19 cellular contexts compared by ENCODE assay signal in the genomic region with DNA sequence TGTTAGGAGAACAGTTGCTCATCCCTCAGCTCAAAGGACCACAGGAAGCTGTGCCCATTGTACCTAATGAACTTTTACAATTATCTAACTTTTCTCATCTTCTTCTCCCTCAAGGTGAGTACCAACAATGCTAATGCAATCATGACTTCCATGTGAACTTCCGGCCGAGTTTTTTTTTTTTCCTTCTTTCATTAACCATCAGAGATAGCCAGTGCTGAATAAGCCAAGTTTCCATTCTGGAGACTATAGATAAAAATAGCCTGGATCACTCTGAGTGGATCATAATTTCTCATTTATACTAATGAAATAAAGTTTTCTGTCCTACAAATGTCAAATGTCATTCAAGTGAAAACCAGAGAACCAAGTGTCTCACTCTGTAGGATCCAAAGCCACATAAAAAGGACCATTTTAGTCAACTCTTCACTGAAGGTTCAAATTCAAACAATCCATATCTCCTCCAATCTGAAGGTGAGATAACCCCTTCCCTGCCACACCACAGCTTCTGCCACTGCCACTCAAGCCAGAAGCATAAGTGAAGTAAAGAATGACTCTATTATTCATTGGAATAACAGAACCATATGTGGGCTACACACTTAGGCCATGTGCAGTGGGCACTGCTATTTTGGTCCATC. TPM values are rescaled to one million over a fixed set of nuclear protein-coding genes. Genes with fewer than 3 reads are reported as not detected.
A peak's percentile ranks its signal among the peaks of the same experiment; 100 is the strongest.
DNase-seq lines count a peak whose midpoint lies in the region; ATAC-seq, FAIRE-seq and TF ChIP-seq lines count a peak whose summit lies in the region.
"Had no signal": no experiment of that assay in that cellular context is flagged by ENCODE, and none has a peak within 500 bp of the region (broad histone marks: within the 10 kb centered on the region; RNA-seq: fewer than 3 reads in every experiment).

No MANE protein-coding gene starts in this region.

- H3K4me2 ChIP-seq in K562 (ENCODE audit: insufficient read depth, low read length), result no peak overlapping the region

- H3K9me3 ChIP-seq in K562 (replicated peaks; ENCODE audit: control insufficient read depth, insufficient read depth, low read depth, low read length), result no peaks in the 10 kb centered on the region

- no peaks in the 10 kb centered on the region for H3K36me3 ChIP-seq in K562 (ENCODE audit: control insufficient read depth, insufficient read depth, low read length)

- no peaks in the 10 kb centered on the region for H3K36me3 Mint-ChIP-seq in activated naive CD4-positive, alpha-beta T cell treated with anti-CD3 and anti-CD28 coated beads, Interleukin-2, amount 50 U/mL, for 72 hours
- peaks cover under 1% of the 10 kb centered on the region for H3K36me3 Mint-ChIP-seq in stimulated activated effector memory CD8-positive, alpha-beta T cell treated with anti-CD3 and anti-CD28 coated beads, Interleukin-12 subunit alpha, Interleukin-12 subunit beta, amount 100 ng/mL, for 72 hours
- H3K36me3 Mint-ChIP-seq: CD4-positive, CD25-positive, alpha-beta regulatory T cell had no signal

- no peak for TF ChIP-seq RAD21 in K562 (CRISPR knock-in tag; conservative IDR thresholded peaks at IDR 0.05 in 1 of 2, IDR thresholded peaks at IDR 0.05 in 1 of 2)

- no peak overlapping the region for H3K4me3 Mint-ChIP-seq in stimulated activated effector memory CD8-positive, alpha-beta T cell treated with anti-CD3 and anti-CD28 coated beads, Interleukin-12 subunit alpha, Interleukin-12 subunit beta, amount 100 ng/mL, for 72 hours
- H3K4me3 Mint-ChIP-seq: B cell; CD4-positive, CD25-positive, alpha-beta regulatory T cell; CD8-positive, alpha-beta memory T cell; H9 had no signal

- H3K4me1 ChIP-seq in K562 (replicated peaks in 1 of 2; ENCODE audit: control insufficient read depth in 2 of 2, insufficient read depth in 2 of 2, low read length in 2 of 2), result peaks cover 7 to 15% of the 10 kb centered on the region in 2 experiments; a peak in 4 of 5 replicates

- no peaks in the 10 kb centered on the region for H4K20me1 ChIP-seq in K562 (replicated peaks; ENCODE audit: control insufficient read depth, insufficient read depth, low read length)

- BruUV-seq in K562 (replicated peaks; lab: Mats Ljungman, UMichigan), result no TSS peak

- H3K4me1 Mint-ChIP-seq in stimulated activated effector memory CD8-positive, alpha-beta T cell treated with anti-CD3 and anti-CD28 coated beads, Interleukin-12 subunit alpha, Interleukin-12 subunit beta, amount 100 ng/mL, for 72 hours, result peaks cover 19% of the 10 kb centered on the region

- in situ Hi-C loops in K562 (cut with MboI), result no loop called here

- no peaks in the 10 kb centered on the region for H3K27me3 ChIP-seq in K562 (ENCODE audit: control insufficient read depth in 2 of 2, insufficient read depth in 2 of 2, low read length in 2 of 2)
- H3K27me3 ChIP-seq: BLaER1 treated with 17β-estradiol and CSF1 and Interleukin-3, amounts not matched to agents 10 nM and 100 nM had no signal

- no peak for TF ChIP-seq EP300 in K562 (IDR thresholded peaks at IDR 0.05; ENCODE audit: low read length)

- H2AFZ ChIP-seq in K562 (ENCODE audit: low read depth, low read length), result no peak overlapping the region

- no peak for DNase-seq in activated naive CD4-positive, alpha-beta T cell treated with anti-CD3 and anti-CD28 coated beads, Interleukin-2, amount 50 U/mL, for 72 hours (ENCODE audit: low spot score in 2 of 2)
- no peak for DNase-seq in activated naive CD4-positive, alpha-beta T cell (lab: John Stamatoyannopoulos, UW)
- DNase-seq in Jurkat, Clone E6-1 (ENCODE audit: low read depth, low spot score), result peak; percentile 21
- peak in 1 of 4 experiments; percentile 16 for DNase-seq in K562 (ENCODE audit: extremely low read depth in 1 of 4, low spot score in 3 of 4)
- DNase-seq in stimulated activated effector memory CD8-positive, alpha-beta T cell treated with anti-CD3 and anti-CD28 coated beads, Interleukin-12 subunit alpha, Interleukin-12 subunit beta, amount 100 ng/mL, for 72 hours (ENCODE audit: low spot score in 2 of 2), result no peak
- DNase-seq in NAMALWA (ENCODE audit: low spot score), result no peak
- DNase-seq: CD4-positive, CD25-positive, alpha-beta regulatory T cell; CD8-positive, alpha-beta memory T cell; COR-L47; DMS 273 treated with DMSO at 0.1 percent for 48 hours; DMS53; DND-41; EL; H9 had no signal

- no peak for TF ChIP-seq CTCF in K562 (IDR thresholded peaks at IDR 0.05 in 2 of 3, conservative IDR thresholded peaks at IDR 0.05 in 1 of 3; ENCODE audit: insufficient read depth in 2 of 3, low read depth in 1 of 3, low read length in 3 of 3)

- H3K27ac ChIP-seq in K562 (ENCODE audit: extremely low read depth, low read depth, low read length), result no peak overlapping the region

- no peak overlapping the region for H3K9ac ChIP-seq in K562 (ENCODE audit: insufficient read depth in 1 of 2, low read depth in 2 of 2, low read length in 2 of 2)

- peak; percentile 47 to 75 for ATAC-seq in activated naive CD4-positive, alpha-beta T cell treated with anti-CD3 and anti-CD28 coated beads, Interleukin-2, amount 50 U/mL, for 72 hours
- ATAC-seq in K562 (no peak; the same call in 2 of the 3 replicates), HG03439 (IDR thresholded peaks at IDR 0.05; ENCODE audit: unreplicated experiment) (no peak)
- ATAC-seq in stimulated activated effector memory CD8-positive, alpha-beta T cell treated with anti-CD3 and anti-CD28 coated beads, Interleukin-12 subunit alpha, Interleukin-12 subunit beta, amount 100 ng/mL, for 72 hours, result peak; percentile 32
- ATAC-seq: GM12878 had no signal

- no peaks in the 10 kb centered on the region for H3K9me1 ChIP-seq in K562 (ENCODE audit: control insufficient read depth, insufficient read depth, low read length)

- H3K9me3 Mint-ChIP-seq in activated naive CD4-positive, alpha-beta T cell treated with anti-CD3 and anti-CD28 coated beads, Interleukin-2, amount 50 U/mL, for 72 hours, result no peaks in the 10 kb centered on the region
- no peaks in the 10 kb centered on the region for H3K9me3 Mint-ChIP-seq in stimulated activated effector memory CD8-positive, alpha-beta T cell treated with anti-CD3 and anti-CD28 coated beads, Interleukin-12 subunit alpha, Interleukin-12 subunit beta, amount 100 ng/mL, for 72 hours
- H3K9me3 Mint-ChIP-seq: CD8-positive, alpha-beta memory T cell; H9 had no signal

- FAIRE-seq in K562 (lab: Jason Lieb, UNC), result no peak
- FAIRE-seq: GM12878, H1 had no signal

- CTCF ChIA-PET in K562 (lab: Yijun Ruan, JAX; ENCODE audit: low intra/inter-chr PET ratio), result no interaction called here

- WGBS in K562 (ENCODE audit: insufficient coverage, low coverage, missing lambda C conversion rate), result 24% methylated on average over 2 of the region's 2 CpGs

- no peak overlapping the region for H3K27ac Mint-ChIP-seq in activated naive CD4-positive, alpha-beta T cell treated with anti-CD3 and anti-CD28 coated beads, Interleukin-2, amount 50 U/mL, for 72 hours
- H3K27ac Mint-ChIP-seq in stimulated activated effector memory CD8-positive, alpha-beta T cell treated with anti-CD3 and anti-CD28 coated beads, Interleukin-12 subunit alpha, Interleukin-12 subunit beta, amount 100 ng/mL, for 72 hours, result no peak overlapping the region
- H3K27ac Mint-ChIP-seq: B cell, H9 had no signal

- no peak for TF ChIP-seq POLR2A in K562 (conservative IDR thresholded peaks at IDR 0.05)

- no peak overlapping the region for H3K4me3 ChIP-seq in Jurkat, Clone E6-1 (ENCODE audit: low read length)
- H3K4me3 ChIP-seq in K562, result no peak overlapping the region
- H3K4me3 ChIP-seq: BLaER1 treated with 17β-estradiol and CSF1 and Interleukin-3, amounts not matched to agents 10 nM and 100 nM; GM12878 had no signal

- intact Hi-C loops in K562 (cut with micrococcal nuclease), result loop anchor here (10.0 kb wide), 1 partner anchor 107 kb away; no protein-coding TSS in a partner anchor

- POLR2A ChIA-PET in K562 (lab: Yijun Ruan, JAX), result interaction anchor here (1.1 to 1.5 kb wide), 3 partner anchors 8 to 30 kb away, joined by 3 to 4 read pairs (median 4); no protein-coding TSS in a partner anchor

- peaks cover 2% of the 10 kb centered on the region; the same call in 1 of the 3 replicates for H3K79me2 ChIP-seq in K562 (ENCODE audit: control insufficient read depth, insufficient read depth, low read length)

RNA-seq across cellular contexts. Expression of gene SUMF1, which starts 5.5 kb away (rescaled TPM):
- total RNA-seq in activated naive CD4-positive, alpha-beta T cell treated with anti-CD3 and anti-CD28 coated beads, Interleukin-2, amount 50 U/mL, for 72 hours, result 1 to 10 TPM; 4.8 to 6.2 TPM
- polyA plus RNA-seq in Jurkat, Clone E6-1 (2012; ENCODE audit: insufficient read depth, insufficient read length), result 3.2 TPM
- total RNA-seq in K562 (2011; cell fraction: chromatin; rRNA removed; ENCODE audit: low replicate concordance), result 20.5 and 21.4 TPM in 2 replicates
- total RNA-seq in K562 (2011; cell fraction: nucleolus; rRNA removed), result 18.0 and 18.2 TPM in 2 replicates
- 15.5 and 18.3 TPM in 2 replicates for total RNA-seq in K562 (2011; cell fraction: nucleoplasm; rRNA removed)
- total RNA-seq in K562 (2014; rRNA removed), result 6.6 and 8.1 TPM in 2 replicates
- 4.2 and 4.6 TPM in 2 replicates for total RNA-seq in K562 (2014; rRNA removed; fragmentation: Illumina TruSeq; extraction: Trizol)
- 4.1 and 4.6 TPM in 2 replicates for total RNA-seq in K562 (2015; rRNA removed; fragmentation: Illumina TruSeq; extraction: Trizol)
- 5.6 and 6.0 TPM in 2 replicates for total RNA-seq in K562 (2021)
- polyA plus RNA-seq in K562 (2011; rRNA removed), result 3.8 and 6.4 TPM in 2 replicates
- polyA plus RNA-seq in K562 (2011; cell fraction: cytosol; rRNA removed), result 5.6 and 16.4 TPM in 2 replicates
- 4.5 and 5.7 TPM in 2 replicates for polyA plus RNA-seq in K562 (2011; cell fraction: nucleus; rRNA removed)
- 3.5 and 4.1 TPM in 2 replicates for polyA plus RNA-seq in K562 (2012)
- 2.9 and 3.7 TPM in 2 replicates for polyA plus RNA-seq in K562 (2014; fragmentation: Illumina TruSeq; extraction: Trizol)
- polyA plus RNA-seq in K562 (2014; fragmentation: Nextera tagmentation; extraction: Ambion mirVana), result 1 to 10 TPM; 1.3 to 1.4 TPM
- 5.2 and 7.4 TPM in 2 replicates for polyA plus RNA-seq in K562 (2014; rRNA removed)
- polyA minus RNA-seq in K562 (2011; rRNA and poly(A)+ RNA removed), result 10.9 and 15.6 TPM in 2 replicates
- 4.8 and 5.0 TPM in 2 replicates for polyA minus RNA-seq in K562 (2011; cell fraction: cytosol; rRNA and poly(A)+ RNA removed)
- 22.3 and 23.8 TPM in 2 replicates for polyA minus RNA-seq in K562 (2011; cell fraction: nucleus; rRNA and poly(A)+ RNA removed)

RNA-seq across cellular contexts. Expression of gene ITPR1, which starts 31.6 kb away (rescaled TPM):
- total RNA-seq in activated naive CD4-positive, alpha-beta T cell treated with anti-CD3 and anti-CD28 coated beads, Interleukin-2, amount 50 U/mL, for 72 hours, result 10 to 100 TPM; 40.0 to 70.7 TPM
- 12.9 TPM for polyA plus RNA-seq in Jurkat, Clone E6-1 (2012; ENCODE audit: insufficient read depth, insufficient read length)
- 159 and 255 TPM in 2 replicates for total RNA-seq in K562 (2011; cell fraction: chromatin; rRNA removed; ENCODE audit: low replicate concordance)
- 75.7 and 94.0 TPM in 2 replicates for total RNA-seq in K562 (2011; cell fraction: nucleolus; rRNA removed)
- 134 and 202 TPM in 2 replicates for total RNA-seq in K562 (2011; cell fraction: nucleoplasm; rRNA removed)
- total RNA-seq in K562 (2014; rRNA removed) (22.4 and 22.9 TPM in 2 replicates), K562 (2014; rRNA removed; fragmentation: Illumina TruSeq; extraction: Trizol) (40.0 and 43.3 TPM in 2 replicates), K562 (2015; rRNA removed; fragmentation: Illumina TruSeq; extraction: Trizol) (31.1 and 32.3 TPM in 2 replicates), K562 (2021) (32.0 and 35.2 TPM in 2 replicates)
- polyA plus RNA-seq in K562 (2011; rRNA removed) (20.6 and 27.4 TPM in 2 replicates), K562 (2014; fragmentation: Illumina TruSeq; extraction: Trizol) (23.7 and 24.8 TPM in 2 replicates), K562 (2014; fragmentation: Nextera tagmentation; extraction: Ambion mirVana) (10 to 100 TPM; 26.2 to 33.9 TPM), K562 (2014; rRNA removed) (17.7 and 23.5 TPM in 2 replicates)
- polyA plus RNA-seq in K562 (2011; cell fraction: cytosol; rRNA removed), result 5.8 and 10.0 TPM in 2 replicates
- 33.1 and 38.3 TPM in 2 replicates for polyA plus RNA-seq in K562 (2011; cell fraction: nucleus; rRNA removed)
- polyA plus RNA-seq in K562 (2012), result 25.5 and 30.9 TPM in 2 replicates
- 91.6 and 111 TPM in 2 replicates for polyA minus RNA-seq in K562 (2011; rRNA and poly(A)+ RNA removed)
- polyA minus RNA-seq in K562 (2011; cell fraction: cytosol; rRNA and poly(A)+ RNA removed), result 22.8 and 25.6 TPM in 2 replicates
- polyA minus RNA-seq in K562 (2011; cell fraction: nucleus; rRNA and poly(A)+ RNA removed), result 77.7 and 104 TPM in 2 replicates

Comparison
In these comparisons a context has a peak if more than half of its experiments do, and no peak if none do; other contexts are left out.
1. ATAC-seq: peak in activated naive CD4-positive, alpha-beta T cell treated with anti-CD3 and anti-CD28 coated beads, Interleukin-2, amount 50 U/mL, for 72 hours (2 of 2) and stimulated activated effector memory CD8-positive, alpha-beta T cell treated with anti-CD3 and anti-CD28 coated beads, Interleukin-12 subunit alpha, Interleukin-12 subunit beta, amount 100 ng/mL, for 72 hours (single experiment); none in K562 (single experiment) and HG03439 (single experiment).